Comparison of ENCODE assay signal across 30 cellular contexts in the genomic region with DNA sequence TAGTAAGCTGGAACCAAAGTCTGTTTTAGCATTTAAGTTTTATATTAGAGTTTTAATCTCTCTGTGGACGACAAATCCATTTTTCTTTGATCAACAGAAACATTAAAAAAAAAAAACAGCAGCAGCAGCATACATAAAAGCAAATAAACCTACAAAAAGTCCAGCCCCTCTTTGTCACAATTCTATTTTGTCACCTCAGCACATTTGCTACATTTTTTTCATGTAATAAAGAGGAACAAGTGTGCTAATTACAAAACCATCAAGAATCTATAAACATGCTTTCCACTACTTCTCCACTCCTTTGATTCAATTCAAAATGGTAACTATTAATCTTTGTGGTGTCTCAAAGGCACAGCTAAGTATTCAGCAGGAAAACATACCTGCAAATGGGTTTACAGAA.
"Had no signal": no experiment of that assay in that cellular context is flagged by ENCODE, and none has a peak within 500 bp of the region (broad histone marks: within the 10 kb centered on the region; RNA-seq: fewer than 3 reads in every experiment).

No MANE protein-coding gene starts in this region.

- H2AFZ ChIP-seq: parathyroid adenoma had no signal

- DNase-seq: naive thymus-derived CD4-positive, alpha-beta T cell; natural killer cell; nephron progenitor cell; occipital lobe; ovary; posterior cingulate gyrus; psoas muscle; right cardiac atrium; spleen; stimulated activated CD4-positive, alpha-beta T cell treated with anti-CD3 and anti-CD28 coated beads, Interleukin-12 subunit alpha, Interleukin-12 subunit beta, amount 100 ng/mL, for 4 hours; stimulated activated CD4-positive, alpha-beta T cell treated with anti-CD3 and anti-CD28 coated beads, Interleukin-1b, Interleukin-23, amount 100 ng/mL, for 48 hours; stimulated activated CD4-positive, alpha-beta T cell treated with anti-CD3 and anti-CD28 coated beads, Interleukin-4, amount 100 ng/mL, for 24 hours; stimulated activated naive B cell treated with anti-CD40 and anti-IgM and Interleukin-4, amounts not matched to agents 10 μg/mL and 1 μg/mL and 100 μg/mL, for 72 hours; stimulated activated naive CD4-positive, alpha-beta T cell treated with Interleukin-2 at 50 U/mL for 16 hours; stomach; thyroid gland; trophoblast cell; upper lobe of left lung had no signal

- H3K9me3 Mint-ChIP-seq: nephron progenitor cell, neural crest cell had no signal

- FAIRE-seq: urothelium cell line had no signal

- ATAC-seq: naive thymus-derived CD4-positive, alpha-beta T cell; natural killer cell; psoas muscle; right cardiac atrium; sciatic nerve; stimulated activated effector memory CD8-positive, alpha-beta T cell treated with anti-CD3 and anti-CD28 coated beads, Interleukin-12 subunit alpha, Interleukin-12 subunit beta, amount 100 ng/mL, for 72 hours; stimulated activated naive B cell treated with anti-CD40 and anti-IgM and Interleukin-4, amounts not matched to agents 10 μg/mL and 1 μg/mL and 100 μg/mL, for 72 hours had no signal

- H3K4me1 ChIP-seq: parathyroid adenoma, psoas muscle, spleen, stomach, thyroid gland, tibial nerve, upper lobe of left lung, vagina had no signal

- H3K36me3 Mint-ChIP-seq: naive thymus-derived CD4-positive, alpha-beta T cell; natural killer cell; stimulated activated effector memory CD8-positive, alpha-beta T cell treated with anti-CD3 and anti-CD28 coated beads, Interleukin-12 subunit alpha, Interleukin-12 subunit beta, amount 100 ng/mL, for 72 hours; stimulated activated naive B cell treated with anti-CD40 and anti-IgM and Interleukin-4, amounts not matched to agents 10 μg/mL and 1 μg/mL and 100 μg/mL, for 72 hours had no signal

- H3K36me3 ChIP-seq: ovary, spleen, stomach, thoracic aorta, thyroid gland, tibial nerve, upper lobe of left lung, vagina had no signal

- H3K9ac ChIP-seq: parathyroid adenoma had no signal

- H3K4me2 ChIP-seq: smooth muscle cell had no signal

- H3K4me3 ChIP-seq: ovary, psoas muscle, skin epidermis, smooth muscle cell, spleen, stomach, thoracic aorta, thyroid gland, tibial nerve, upper lobe of left lung, vagina had no signal

- H3K27ac Mint-ChIP-seq: naive thymus-derived CD4-positive, alpha-beta T cell; natural killer cell; nephron progenitor cell; progenitor cell of endocrine pancreas; stimulated activated effector memory CD8-positive, alpha-beta T cell treated with anti-CD3 and anti-CD28 coated beads, Interleukin-12 subunit alpha, Interleukin-12 subunit beta, amount 100 ng/mL, for 72 hours; stimulated activated naive B cell treated with anti-CD40 and anti-IgM and Interleukin-4, amounts not matched to agents 10 μg/mL and 1 μg/mL and 100 μg/mL, for 72 hours; stimulated activated naive CD8-positive, alpha-beta T cell treated with anti-CD3 and anti-CD28 coated beads, Interleukin-15, Interleukin-2, amounts not matched to agents 100 ng/mL and 50 ng/mL, for 24 hours had no signal

- H3K27ac ChIP-seq: ovary, parathyroid adenoma, psoas muscle, skin epidermis, spleen, stomach, thoracic aorta, thyroid gland, tibial nerve, upper lobe of left lung, vagina had no signal

- H3K9me3 ChIP-seq: ovary, psoas muscle, stomach, thoracic aorta, thyroid gland, tibial nerve, upper lobe of left lung, vagina had no signal

- H3K4me3 Mint-ChIP-seq: naive thymus-derived CD4-positive, alpha-beta T cell; natural killer cell; nephron progenitor cell; neural crest cell; stimulated activated effector memory CD8-positive, alpha-beta T cell treated with anti-CD3 and anti-CD28 coated beads, Interleukin-12 subunit alpha, Interleukin-12 subunit beta, amount 100 ng/mL, for 72 hours; stimulated activated naive B cell treated with anti-CD40 and anti-IgM and Interleukin-4, amounts not matched to agents 10 μg/mL and 1 μg/mL and 100 μg/mL, for 72 hours; stimulated activated naive CD8-positive, alpha-beta T cell treated with anti-CD3 and anti-CD28 coated beads, Interleukin-15, Interleukin-2, amounts not matched to agents 100 ng/mL and 50 ng/mL, for 24 hours had no signal

- H3K27me3 Mint-ChIP-seq: naive thymus-derived CD4-positive, alpha-beta T cell; progenitor cell of endocrine pancreas; stimulated activated naive B cell treated with anti-CD40 and anti-IgM and Interleukin-4, amounts not matched to agents 10 μg/mL and 1 μg/mL and 100 μg/mL, for 72 hours; stimulated activated naive CD8-positive, alpha-beta T cell treated with anti-CD3 and anti-CD28 coated beads, Interleukin-15, Interleukin-2, amounts not matched to agents 100 ng/mL and 50 ng/mL, for 24 hours had no signal

- H3K79me2 ChIP-seq: parathyroid adenoma had no signal

- H3K4me1 Mint-ChIP-seq: naive thymus-derived CD4-positive, alpha-beta T cell; natural killer cell; neural crest cell; stimulated activated effector memory CD8-positive, alpha-beta T cell treated with anti-CD3 and anti-CD28 coated beads, Interleukin-12 subunit alpha, Interleukin-12 subunit beta, amount 100 ng/mL, for 72 hours; stimulated activated naive B cell treated with anti-CD40 and anti-IgM and Interleukin-4, amounts not matched to agents 10 μg/mL and 1 μg/mL and 100 μg/mL, for 72 hours had no signal

- H3K27me3 ChIP-seq: ovary, spleen, stomach, thyroid gland, tibial nerve, upper lobe of left lung, vagina had no signal
